Comparison of ENCODE assay signal across 8 cellular contexts in the genomic region with DNA sequence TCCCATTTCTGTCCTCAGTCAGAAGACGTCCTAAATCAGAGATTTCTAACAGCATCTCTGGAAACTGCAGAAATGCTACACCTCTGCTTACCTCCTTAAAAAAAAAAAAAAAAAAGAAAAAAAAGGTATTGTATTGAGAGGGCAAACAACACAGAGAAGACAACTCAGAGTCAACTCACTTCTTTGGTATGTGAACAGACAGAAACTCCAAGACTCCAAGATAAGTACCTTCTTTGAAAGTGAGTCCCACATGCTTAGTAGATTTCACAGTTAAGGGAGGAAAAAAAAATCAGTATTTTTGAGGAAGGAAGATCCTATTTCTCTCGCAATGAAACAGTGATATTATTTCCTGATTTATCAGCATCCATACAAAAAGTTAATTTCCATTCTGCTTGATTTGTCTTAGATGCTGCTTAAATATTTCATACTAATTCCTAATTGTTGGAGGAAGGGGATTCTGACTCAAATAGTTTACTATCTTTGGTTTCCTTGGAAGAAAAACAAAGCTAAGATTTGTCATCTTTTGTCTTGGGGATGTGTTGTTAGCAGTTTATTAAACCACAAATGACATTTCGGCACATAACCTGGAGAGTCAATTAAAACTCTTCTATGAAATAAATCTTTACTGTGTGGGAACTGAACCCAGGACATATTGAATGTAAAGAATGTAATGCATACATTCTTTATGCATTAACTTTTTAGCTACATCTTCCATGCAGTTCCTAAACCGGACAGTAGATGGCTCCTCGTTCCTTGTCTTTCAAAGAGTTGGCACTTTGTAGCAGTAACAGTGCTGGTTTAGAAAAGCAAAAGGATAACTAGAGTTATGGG. TPM values are rescaled to one million over a fixed set of nuclear protein-coding genes. Genes with fewer than 3 reads are reported as not detected.
DNase-seq lines count a peak whose midpoint lies in the region; ATAC-seq and TF ChIP-seq lines count a peak whose summit lies in the region.

No MANE protein-coding gene starts in this region.

- peak; percentile 71 for DNase-seq in A673 (ENCODE audit: low spot score)
- peak; percentile 83 for DNase-seq in NCI-H2227 (lab: John Stamatoyannopoulos, UW; ENCODE audit: unreplicated experiment)
- DNase-seq in activated CD4-positive, CD25-positive, alpha-beta regulatory T cell treated with anti-CD3 and anti-CD28 coated beads, Interleukin-2, amount 50 U/mL, for 16 hours (ENCODE audit: low read depth, low spot score): peak; percentile 59
- peak; percentile 79 for DNase-seq in dermis blood vessel endothelial cell
- DNase-seq in mesendoderm: peak; percentile 91
- DNase-seq in stimulated activated CD8-positive, alpha-beta memory T cell treated with anti-CD3 and anti-CD28 coated beads, Interleukin-7, amount 100 ng/mL, for 1 hour (ENCODE audit: low read depth in 2 of 2): peak; percentile 32 to 49

- no peak overlapping the region for H4K5ac ChIP-seq in mesendoderm (ENCODE audit: low read length)

- no peak overlapping the region for H3K18ac ChIP-seq in mesendoderm (ENCODE audit: low read length)

- H3K23ac ChIP-seq in mesendoderm (ENCODE audit: low read length): no peak overlapping the region

- no peak overlapping the region for H2BK120ac ChIP-seq in mesendoderm (ENCODE audit: low read depth, low read length)

- no peak overlapping the region for H3K9ac ChIP-seq in mesendoderm (ENCODE audit: low read length)

- H3K4ac ChIP-seq in mesendoderm (ENCODE audit: low read depth, low read length): no peak overlapping the region

- H2BK5ac ChIP-seq in mesendoderm (ENCODE audit: low read length): no peak overlapping the region

- peaks cover 25% of the 10 kb centered on the region for H3K4me1 ChIP-seq in A673 (ENCODE audit: insufficient read depth, low read length, poor library complexity, severe bottlenecking)
- H3K4me1 ChIP-seq in mesendoderm (ENCODE audit: control insufficient read depth, low read depth, low read length): peaks cover 2% of the 10 kb centered on the region

- no peak overlapping the region for H3K56ac ChIP-seq in mesendoderm (ENCODE audit: low read length)

- no TSS peak for BruUV-seq in A673 (replicated peaks; lab: Mats Ljungman, UMichigan)

- H3K79me2 ChIP-seq in mesendoderm (ENCODE audit: control insufficient read depth, insufficient read depth, low read length): peaks cover 55% of the 10 kb centered on the region

- intact Hi-C loops in A673 (cut with micrococcal nuclease; ENCODE audit: unreplicated experiment): loop anchor here (2.0 to 5.0 kb wide), 4 partner anchors 378 to 802 kb away; no protein-coding TSS in a partner anchor

- peaks cover 2% of the 10 kb centered on the region for H3K79me1 ChIP-seq in mesendoderm (ENCODE audit: low read length)

- TF ChIP-seq CTCF in A673 (conservative IDR thresholded peaks at IDR 0.05; ENCODE audit: low read depth, low read length) (peak; percentile 71), GM12874 (IDR thresholded peaks at IDR 0.05; ENCODE audit: insufficient read depth, low read depth, low read length) (peak; percentile 70)

- no peak overlapping the region for H2AK5ac ChIP-seq in mesendoderm (ENCODE audit: low read length)

- POLR2A ChIA-PET in A673 (lab: Charles Lee; ENCODE audit: low non-redundant PET): interaction anchor here (0.6 kb wide), 1 partner anchor 523 kb away, joined by 3 read pairs; no protein-coding TSS in a partner anchor

- H3K36me3 ChIP-seq in A673 (ENCODE audit: insufficient read depth, low read length, poor library complexity, severe bottlenecking) (no peaks in the 10 kb centered on the region), mesendoderm (ENCODE audit: control insufficient read depth, insufficient read depth, low read length) (no peaks in the 10 kb centered on the region)

- H3K4me2 ChIP-seq in mesendoderm (ENCODE audit: low read length): no peak overlapping the region

- H2BK15ac ChIP-seq in mesendoderm (replicated peaks; ENCODE audit: low read depth): no peak overlapping the region

- H3K9me3 ChIP-seq in A673 (ENCODE audit: low read depth, low read length, poor library complexity, severe bottlenecking): no peaks in the 10 kb centered on the region

- ATAC-seq in GM21390 (IDR thresholded peaks at IDR 0.05; ENCODE audit: unreplicated experiment): no peak

- H3K27me3 ChIP-seq in A673 (replicated peaks; ENCODE audit: insufficient read depth, low read depth, low read length, poor library complexity): no peaks in the 10 kb centered on the region
- no peaks in the 10 kb centered on the region for H3K27me3 ChIP-seq in mesendoderm (ENCODE audit: insufficient read depth, low read length, poor library complexity)

- H3K27ac ChIP-seq in A673 (ENCODE audit: low read depth, low read length, poor library complexity, severe bottlenecking) (no peak overlapping the region), mesendoderm (ENCODE audit: low read depth, low read length) (no peak overlapping the region)

- H3K4me3 ChIP-seq in A673 (ENCODE audit: low read depth, low read length, poor library complexity, severe bottlenecking) (no peak overlapping the region), mesendoderm (ENCODE audit: low read length) (no peak overlapping the region)

- WGBS in mesendoderm (ENCODE audit: extremely low coverage, insufficient coverage, low lambda C conversion rate): no CpG with 5 or more reads among the region's 5 CpGs

- H4K8ac ChIP-seq in mesendoderm (ENCODE audit: low read depth, low read length): no peak overlapping the region

- CTCF ChIA-PET in A673 (lab: Charles Lee): interaction anchor here (1.0 to 1.2 kb wide), 3 partner anchors 378 to 801 kb away, joined by 3 to 6 read pairs (median 6); no protein-coding TSS in a partner anchor

RNA-seq across cellular contexts. Expression of gene RASGEF1B, which starts 4.7 kb away (rescaled TPM):
- 6.4 and 8.1 TPM in 2 replicates for total RNA-seq in A673 (2021)
- total RNA-seq in dermis blood vessel endothelial cell: 0.33 and 0.34 TPM in 2 replicates
- 20.7 TPM for polyA plus RNA-seq in mesendoderm (2013, experiment 1 of 2)
- 20.8 TPM for polyA plus RNA-seq in mesendoderm (2013, experiment 2 of 2)

Comparison
In these comparisons a context has a peak if more than half of its experiments do, and no peak if none do; other contexts are left out.
1. DNase-seq: peak in every context shown above with its lines; median percentile 91 in mesendoderm; 83 in NCI-H2227; 79 in dermis blood vessel endothelial cell; 71 in A673; 59 in activated CD4-positive, CD25-positive, alpha-beta regulatory T cell treated with anti-CD3 and anti-CD28 coated beads, Interleukin-2, amount 50 U/mL, for 16 hours; 40 in stimulated activated CD8-positive, alpha-beta memory T cell treated with anti-CD3 and anti-CD28 coated beads, Interleukin-7, amount 100 ng/mL, for 1 hour.